ENCODE assay signal across 1 cellular context in genomic region chr16:1828645-1829410, GRCh38.
TF ChIP-seq lines count a peak whose summit lies in the region.

No MANE protein-coding gene starts in this region.

TF ChIP-seq in H1, 55 proteins besides CTCF, POLR2A, EP300 and RAD21:
- TF ChIP-seq KDM4A (IDR thresholded peaks at IDR 0.05; ENCODE audit: low read depth, low read length, severe bottlenecking): no peak
- no peak for TF ChIP-seq YY1 (IDR thresholded peaks at IDR 0.05; ENCODE audit: low read depth, low read length)
- no peak for TF ChIP-seq EZH2 (IDR thresholded peaks at IDR 0.05; ENCODE audit: low read depth, low read length, severe bottlenecking)
- TF ChIP-seq CEBPB (IDR thresholded peaks at IDR 0.05; ENCODE audit: low read depth, low read length): no peak
- TF ChIP-seq JUND (IDR thresholded peaks at IDR 0.05; ENCODE audit: low read length): no peak
- no peak for TF ChIP-seq HDAC6 (IDR thresholded peaks at IDR 0.05; ENCODE audit: low read depth, low read length)
- TF ChIP-seq CHD7 (IDR thresholded peaks at IDR 0.05; ENCODE audit: insufficient replicate concordance, low read length): no peak
- no peak for TF ChIP-seq E2F6 (IDR thresholded peaks at IDR 0.05)
- TF ChIP-seq JUN (IDR thresholded peaks at IDR 0.05; ENCODE audit: low read depth, low read length): no peak
- TF ChIP-seq BRCA1 (IDR thresholded peaks at IDR 0.05; ENCODE audit: low read depth, low read length): no peak
- no peak for TF ChIP-seq TEAD4 (IDR thresholded peaks at IDR 0.05; ENCODE audit: low read depth, low read length)
- TF ChIP-seq CHD1 (IDR thresholded peaks at IDR 0.05; ENCODE audit: low read depth, low read length): no peak
- TF ChIP-seq POLR2AphosphoS5 (IDR thresholded peaks at IDR 0.05; ENCODE audit: low read depth, low read length): no peak
- TF ChIP-seq SP1 (IDR thresholded peaks at IDR 0.05; ENCODE audit: low read depth, low read length): no peak
